ENCODE assay signal across 8 cellular contexts in genomic region chr2:161134547-161135518, GRCh38. TPM values are rescaled to one million over a fixed set of nuclear protein-coding genes. Genes with fewer than 3 reads are reported as not detected.
A peak's percentile ranks its signal among the peaks of the same experiment; 100 is the strongest.
DNase-seq lines count a peak whose midpoint lies in the region; ATAC-seq and TF ChIP-seq lines count a peak whose summit lies in the region.

No MANE protein-coding gene starts in this region.

- no peak for DNase-seq in CD8-positive, alpha-beta memory T cell
- DNase-seq in NCI-H1105 (lab: John Stamatoyannopoulos, UW) (peak; percentile 23), chondrocyte (ENCODE audit: low spot score) (no peak), HUDEP-2 (lab: John Stamatoyannopoulos, UW; ENCODE audit: unreplicated experiment in 76 of 76) (no peak)
- DNase-seq in naive thymus-derived CD8-positive, alpha-beta T cell, result no peak
- DNase-seq in activated CD4-positive, CD25-positive, alpha-beta regulatory T cell (lab: John Stamatoyannopoulos, UW), result no peak

- no peak overlapping the region for H3K27ac ChIP-seq in CD8-positive, alpha-beta memory T cell (ENCODE audit: low read depth, low read length)

- no peaks in the 10 kb centered on the region for H3K27me3 ChIP-seq in CD8-positive, alpha-beta memory T cell (ENCODE audit: insufficient read depth, low read length, poor library complexity, severe bottlenecking)

- H3K4me1 ChIP-seq in CD8-positive, alpha-beta memory T cell (ENCODE audit: insufficient read depth, low read length), result peaks cover 25% of the 10 kb centered on the region

- H3K36me3 Mint-ChIP-seq in CD8-positive, alpha-beta memory T cell, result peaks cover 0 to 12% (median 4%) of the 10 kb centered on the region in 3 donors
- H3K36me3 Mint-ChIP-seq in chondrocyte (ENCODE audit: low read depth), result no peaks in the 10 kb centered on the region
- peaks cover 0 to 6% (median 5%) of the 10 kb centered on the region in 3 donors for H3K36me3 Mint-ChIP-seq in naive thymus-derived CD8-positive, alpha-beta T cell

- peak overlapping the region in 7 of 8 donors; percentile 56 to 98 (median 69) for H3K27ac Mint-ChIP-seq in CD8-positive, alpha-beta memory T cell
- peak overlapping the region; percentile 68 for H3K27ac Mint-ChIP-seq in chondrocyte (ENCODE audit: unreplicated experiment)
- peak overlapping the region in 8 of 10 donors; percentile 10 to 97 (median 72) for H3K27ac Mint-ChIP-seq in naive thymus-derived CD8-positive, alpha-beta T cell

- H3K4me3 ChIP-seq in CD8-positive, alpha-beta memory T cell (ENCODE audit: low read length), result no peak overlapping the region

- CTCF ChIA-PET in CD8-positive, alpha-beta memory T cell (lab: Charles Lee), result no interaction called here

- no peak for TF ChIP-seq CTCF in chondrocyte (IDR thresholded peaks at IDR 0.05)

- H3K9me3 Mint-ChIP-seq in CD8-positive, alpha-beta memory T cell, result peaks cover 0 to 3% (median 0%) of the 10 kb centered on the region in 5 donors
- peaks cover 3% of the 10 kb centered on the region for H3K9me3 Mint-ChIP-seq in chondrocyte (ENCODE audit: low read depth)
- peaks cover 0 to 3% (median 0%) of the 10 kb centered on the region in 9 donors for H3K9me3 Mint-ChIP-seq in naive thymus-derived CD8-positive, alpha-beta T cell

- no peaks in the 10 kb centered on the region for H3K36me3 ChIP-seq in CD8-positive, alpha-beta memory T cell (ENCODE audit: insufficient read depth, low read length)

- POLR2A ChIA-PET in CD8-positive, alpha-beta memory T cell (lab: Charles Lee), result no interaction called here
- POLR2A ChIA-PET in naive thymus-derived CD8-positive, alpha-beta T cell (lab: Charles Lee), result interaction anchor here (0.6 kb wide), 1 partner anchor 26 kb away, joined by 4 read pairs; no protein-coding TSS in a partner anchor

- no peaks in the 10 kb centered on the region for H3K9me3 ChIP-seq in CD8-positive, alpha-beta memory T cell (ENCODE audit: low read length)

- ATAC-seq in naive thymus-derived CD8-positive, alpha-beta T cell, result no peak
- ATAC-seq in HG03378 (IDR thresholded peaks at IDR 0.05; ENCODE audit: unreplicated experiment), result no peak
- ATAC-seq in HG03108 (IDR thresholded peaks at IDR 0.05; ENCODE audit: unreplicated experiment), result no peak

- peak overlapping the region in 2 of 7 donors; percentile 6 to 44 for H3K4me3 Mint-ChIP-seq in CD8-positive, alpha-beta memory T cell
- H3K4me3 Mint-ChIP-seq in chondrocyte (ENCODE audit: unreplicated experiment), result peak overlapping the region; percentile 46
- H3K4me3 Mint-ChIP-seq in naive thymus-derived CD8-positive, alpha-beta T cell, result peak overlapping the region in 6 of 10 donors; percentile 3 to 46 (median 24)

- peaks cover 35 to 43% (median 36%) of the 10 kb centered on the region in 3 donors for H3K4me1 Mint-ChIP-seq in CD8-positive, alpha-beta memory T cell
- peaks cover 51% of the 10 kb centered on the region for H3K4me1 Mint-ChIP-seq in chondrocyte (ENCODE audit: low read depth)
- peaks cover 7 to 41% (median 34%) of the 10 kb centered on the region in 4 donors for H3K4me1 Mint-ChIP-seq in naive thymus-derived CD8-positive, alpha-beta T cell

- H3K27me3 Mint-ChIP-seq in CD8-positive, alpha-beta memory T cell, result no peaks in the 10 kb centered on the region
- H3K27me3 Mint-ChIP-seq in chondrocyte (ENCODE audit: low read depth), result no peaks in the 10 kb centered on the region
- H3K27me3 Mint-ChIP-seq in naive thymus-derived CD8-positive, alpha-beta T cell, result peaks cover 0 to 2% (median 0%) of the 10 kb centered on the region in 5 donors

RNA-seq across cellular contexts. Expression of gene TANK, which starts 25.4 kb away (rescaled TPM):
- total RNA-seq in CD8-positive, alpha-beta memory T cell, result 10 to 100 TPM; 75.5 to 81.7 TPM
- 70.8 TPM for polyA plus RNA-seq in CD8-positive, alpha-beta memory T cell
- total RNA-seq in chondrocyte, result 45.4 to 68.5 TPM (median 45.6 TPM) in 3 replicates
- 10 to 100 TPM; 59.5 to 65.8 TPM for total RNA-seq in naive thymus-derived CD8-positive, alpha-beta T cell
- polyA plus RNA-seq in naive thymus-derived CD8-positive, alpha-beta T cell, result 10 to 100 TPM; 32.7 to 43.8 (median 34.7) TPM
